14 cellular contexts compared by ENCODE assay signal in genomic region chr2:57809230-57809629, GRCh38.
DNase-seq lines count a peak whose midpoint lies in the region; ATAC-seq and FAIRE-seq lines count a peak whose summit lies in the region.
"Had no signal": no experiment of that assay in that cellular context is flagged by ENCODE, and none has a peak within 500 bp of the region (broad histone marks: within the 10 kb centered on the region; RNA-seq: fewer than 3 reads in every experiment).

No MANE protein-coding gene starts in this region.

- no peak overlapping the region for H2AFZ ChIP-seq in neuronal stem cell (ENCODE audit: low read length)

- no peaks in the 10 kb centered on the region for H3K4me1 ChIP-seq in small intestine (ENCODE audit: control insufficient read depth in 2 of 2, insufficient read depth in 1 of 2, low read depth in 1 of 2, low read length in 1 of 2)
- no peaks in the 10 kb centered on the region for H3K4me1 ChIP-seq in neuronal stem cell (ENCODE audit: control insufficient read depth in 2 of 2, insufficient read depth in 1 of 2, low read depth in 1 of 2, low read length in 2 of 2)
- H3K4me1 ChIP-seq: foreskin keratinocyte had no signal

- no peak overlapping the region for H3K4ac ChIP-seq in neuronal stem cell (ENCODE audit: low read length)

- peak; percentile 90 for ATAC-seq in GM18873 (IDR thresholded peaks at IDR 0.05; ENCODE audit: low FRiP score, unreplicated experiment)
- ATAC-seq in GM21526 (IDR thresholded peaks at IDR 0.05; ENCODE audit: low FRiP score, unreplicated experiment), result peak; percentile 98
- peak; percentile 93 for ATAC-seq in HG03045 (IDR thresholded peaks at IDR 0.05; ENCODE audit: unreplicated experiment)
- ATAC-seq: activated CD8-positive, alpha-beta T cell treated with anti-CD3 and anti-CD28 coated beads for 36 hours; foreskin keratinocyte had no signal

- H3K23ac ChIP-seq in neuronal stem cell (ENCODE audit: low read depth, low read length, poor library complexity), result no peak overlapping the region

- no peaks in the 10 kb centered on the region for H3K27me3 ChIP-seq in small intestine (ENCODE audit: control insufficient read depth in 2 of 2, insufficient read depth in 2 of 2, low read length in 2 of 2)
- no peaks in the 10 kb centered on the region for H3K27me3 ChIP-seq in neuronal stem cell (ENCODE audit: control insufficient read depth in 3 of 3, insufficient read depth in 3 of 3, low read depth in 1 of 3, low read length in 3 of 3)
- H3K27me3 ChIP-seq: foreskin keratinocyte had no signal

- H3K27ac ChIP-seq in small intestine (ENCODE audit: low read depth in 1 of 2, low read length in 1 of 2) (no peak overlapping the region), neuronal stem cell (replicated peaks; ENCODE audit: low read length) (no peak overlapping the region)
- H3K27ac ChIP-seq: foreskin keratinocyte, skin epidermis had no signal

- H3K79me1 ChIP-seq in neuronal stem cell (ENCODE audit: low read depth, low read length), result no peaks in the 10 kb centered on the region

- H3K4me3 ChIP-seq in small intestine (ENCODE audit: low read depth in 1 of 2, low read length in 2 of 2), result no peak overlapping the region
- H3K4me3 ChIP-seq in neuronal stem cell (ENCODE audit: low read length in 2 of 2), result no peak overlapping the region
- H3K4me3 ChIP-seq: skin epidermis had no signal

- H3K18ac ChIP-seq in neuronal stem cell (ENCODE audit: low read length), result no peak overlapping the region

- no peak overlapping the region for H2AK5ac ChIP-seq in neuronal stem cell (ENCODE audit: low read depth, low read length)

- peak; percentile 1 for DNase-seq in NCI-H69 (lab: John Stamatoyannopoulos, UW)
- DNase-seq in GF-D8 (lab: John Stamatoyannopoulos, UW), result no peak
- no peak for DNase-seq in activated CD4-positive, alpha-beta T cell treated with anti-CD3 and anti-CD28 coated beads for 1 hour
- no peak for DNase-seq in small intestine
- no peak for DNase-seq in neuronal stem cell (ENCODE audit: low spot score)
- DNase-seq: activated CD8-positive, alpha-beta T cell treated with anti-CD3 and anti-CD28 coated beads for 36 hours; activated naive CD8-positive, alpha-beta T cell treated with anti-CD3 and anti-CD28 coated beads for 36 hours; foreskin keratinocyte; NCI-H774; SK-N-SH had no signal

- H3K9me3 ChIP-seq in small intestine (ENCODE audit: control insufficient read depth, low read depth) (no peaks in the 10 kb centered on the region), neuronal stem cell (replicated peaks in 1 of 2; ENCODE audit: control insufficient read depth in 2 of 2, insufficient read depth in 1 of 2, low read depth in 1 of 2, low read length in 2 of 2) (no peaks in the 10 kb centered on the region)
- H3K9me3 ChIP-seq: SK-N-SH had no signal

- H2BK15ac ChIP-seq in neuronal stem cell (ENCODE audit: low read length), result no peak overlapping the region

- no peak overlapping the region for H3K9ac ChIP-seq in neuronal stem cell (ENCODE audit: low read depth, low read length, poor library complexity)
- H3K9ac ChIP-seq: SK-N-SH had no signal

- H3K14ac ChIP-seq in neuronal stem cell (ENCODE audit: low read length), result no peak overlapping the region

- H4K8ac ChIP-seq in neuronal stem cell (ENCODE audit: low read depth, low read length), result no peak overlapping the region

- no peak overlapping the region for H3K4me2 ChIP-seq in neuronal stem cell (ENCODE audit: insufficient read depth, low read length, poor library complexity, severe bottlenecking)
- H3K4me2 ChIP-seq: SK-N-SH had no signal

- H2BK12ac ChIP-seq in neuronal stem cell (ENCODE audit: low read length), result no peak overlapping the region

- no peak overlapping the region for H2BK120ac ChIP-seq in neuronal stem cell (ENCODE audit: low read depth, low read length)

- H2BK5ac ChIP-seq in neuronal stem cell (ENCODE audit: low read length), result no peak overlapping the region

- FAIRE-seq in small intestine (lab: Jason Lieb, UNC), result no peak

- H3K36me3 ChIP-seq in small intestine (ENCODE audit: control insufficient read depth in 2 of 2, insufficient read depth in 2 of 2, low read length in 2 of 2), result no peaks in the 10 kb centered on the region
- H3K36me3 ChIP-seq in neuronal stem cell (replicated peaks in 1 of 2; ENCODE audit: control insufficient read depth in 2 of 2, insufficient read depth in 2 of 2, low read length in 2 of 2), result no peaks in the 10 kb centered on the region

- no peak overlapping the region for H4K91ac ChIP-seq in neuronal stem cell (ENCODE audit: low read depth, low read length, poor library complexity)
